8 cellular contexts compared by ENCODE assay signal in genomic region chr14:50047274-50047676, GRCh38.
A peak's percentile ranks its signal among the peaks of the same experiment; 100 is the strongest.
DNase-seq lines count a peak whose midpoint lies in the region; ATAC-seq and TF ChIP-seq lines count a peak whose summit lies in the region.

No MANE protein-coding gene starts in this region.

- ATAC-seq in GM18520 (IDR thresholded peaks at IDR 0.05; ENCODE audit: unreplicated experiment), result peak; percentile 78
- ATAC-seq in HCT116, result no peak

- H3K9me3 Mint-ChIP-seq in osteocyte (ENCODE audit: unreplicated experiment), result peaks cover 8% of the 10 kb centered on the region

- TF ChIP-seq RAD21 in HCT116 (IDR thresholded peaks at IDR 0.05; ENCODE audit: low read depth), result no peak

- H3K4me1 Mint-ChIP-seq in osteocyte (ENCODE audit: unreplicated experiment), result peaks cover 20% of the 10 kb centered on the region

- no peaks in the 10 kb centered on the region for H4K20me1 ChIP-seq in HCT116 (ENCODE audit: insufficient read depth)
- no peaks in the 10 kb centered on the region for H4K20me1 ChIP-seq in OCI-LY3 (ENCODE audit: insufficient read depth, low read length)

- no peak overlapping the region for H2AFZ ChIP-seq in HCT116 (ENCODE audit: low read depth, low read length, poor library complexity, severe bottlenecking)
- peak overlapping the region; percentile 4; the same call in 1 of the 2 replicates for H2AFZ ChIP-seq in OCI-LY3 (ENCODE audit: low read depth, low read length)

- TF ChIP-seq POLR2A in HCT116 (IDR thresholded peaks at IDR 0.05; ENCODE audit: borderline replicate concordance, extremely low read depth, insufficient read depth, insufficient read length), result no peak

- H3K4me1 ChIP-seq in HCT116 (ENCODE audit: control insufficient read depth in 1 of 2, insufficient read depth in 2 of 2, low read length in 2 of 2) (peaks cover 0 to 32% of the 10 kb centered on the region in 2 experiments; a peak in 1 of 4 replicates), OCI-LY3 (ENCODE audit: low read length) (peaks cover 32% of the 10 kb centered on the region)

- POLR2A ChIA-PET in HCT116 (lab: Charles Lee), result no interaction called here

- DNase-seq in HCT116 (ENCODE audit: low read depth, low spot score) (no peak), islet precursor cell (peak; percentile 72), KBM-7 (no peak), caudate nucleus (lab: John Stamatoyannopoulos, UW) (no peak), osteocyte (ENCODE audit: extremely low spot score, unreplicated experiment) (no peak)
- DNase-seq in central memory CD4-positive, alpha-beta T cell, result no peak

- H3K4me3 Mint-ChIP-seq in osteocyte (ENCODE audit: unreplicated experiment), result no peak overlapping the region

- no peaks in the 10 kb centered on the region for H3K9me2 ChIP-seq in HCT116 (ENCODE audit: insufficient read depth)

- H3K27ac ChIP-seq in HCT116 (ENCODE audit: low read depth, low read length), result no peak overlapping the region
- peak overlapping the region; percentile 25; the same call in 1 of the 2 replicates for H3K27ac ChIP-seq in OCI-LY3 (ENCODE audit: low read length)
- H3K27ac ChIP-seq in caudate nucleus (ENCODE audit: low read depth, low read length), result no peak overlapping the region

- H3K79me2 ChIP-seq in HCT116 (ENCODE audit: insufficient read depth, low read length), result no peaks in the 10 kb centered on the region
- H3K79me2 ChIP-seq in OCI-LY3 (ENCODE audit: low read length), result no peaks in the 10 kb centered on the region

- no TSS peak for BruUV-seq in HCT116 (replicated peaks; lab: Mats Ljungman, UMichigan)

- CTCF ChIA-PET in HCT116 (lab: Charles Lee), result no interaction called here

- H3K4me2 ChIP-seq in HCT116 (ENCODE audit: low read length), result 0 out of 2 replicates have a peak overlapping the region, but pooled peaks have one; percentile 1
- peak overlapping the region; percentile 18 for H3K4me2 ChIP-seq in OCI-LY3 (ENCODE audit: low read length)

- no peak for TF ChIP-seq CTCF in HCT116 (IDR thresholded peaks at IDR 0.05 in 2 of 3, conservative IDR thresholded peaks at IDR 0.05 in 1 of 3; ENCODE audit: borderline replicate concordance in 1 of 3, insufficient read depth in 1 of 3, low read depth in 2 of 3, low read length in 2 of 3)
- TF ChIP-seq CTCF in OCI-LY3 (IDR thresholded peaks at IDR 0.05; ENCODE audit: low read depth, low read length), result no peak
- TF ChIP-seq CTCF in osteocyte (IDR thresholded peaks at IDR 0.05), result no peak

- H3K27ac Mint-ChIP-seq in osteocyte (ENCODE audit: unreplicated experiment), result no peak overlapping the region

- H3K27me3 ChIP-seq in HCT116 (ENCODE audit: insufficient read depth, low read length) (no peaks in the 10 kb centered on the region), OCI-LY3 (ENCODE audit: low read depth, low read length) (no peaks in the 10 kb centered on the region)

- H3K9me3 ChIP-seq in HCT116 (ENCODE audit: control insufficient read depth in 1 of 2, insufficient read depth in 1 of 2, low read depth in 1 of 2, low read length in 2 of 2) (no peaks in the 10 kb centered on the region; a peak in 1 of 4 replicates), OCI-LY3 (ENCODE audit: insufficient read depth, low read length) (no peaks in the 10 kb centered on the region)

- no peak overlapping the region for H3K4me3 ChIP-seq in HCT116 (replicated peaks in 1 of 2; ENCODE audit: low read depth in 1 of 2, low read length in 2 of 2)
- H3K4me3 ChIP-seq in OCI-LY3 (ENCODE audit: low read length), result no peak overlapping the region

- RAD21 ChIA-PET in HCT116 (lab: Charles Lee; ENCODE audit: low non-redundant PET in 1 of 2, low total read pairs in 2 of 2, uncharacterized antibody in 2 of 2, unreplicated experiment in 2 of 2), result no interaction called here

- intact Hi-C loops in HCT116 (cut with micrococcal nuclease), result no loop called here

- H3K36me3 Mint-ChIP-seq in osteocyte (ENCODE audit: unreplicated experiment), result no peaks in the 10 kb centered on the region

- in situ Hi-C loops in KBM-7 (cut with MboI; ENCODE audit: low pct_unique_long_range_greater_than_20kb, low sequenced_read_pairs), result no loop called here

- no peaks in the 10 kb centered on the region for H3K27me3 Mint-ChIP-seq in osteocyte (ENCODE audit: unreplicated experiment)

- H3K36me3 ChIP-seq in HCT116 (ENCODE audit: control insufficient read depth in 1 of 2, insufficient read depth in 2 of 2, low read length in 2 of 2), result 0 out of 4 replicates have a peak, but pooled peaks cover 0 to 4% of the 10 kb centered on the region in 2 experiments
- peaks cover 8% of the 10 kb centered on the region for H3K36me3 ChIP-seq in OCI-LY3 (replicated peaks; ENCODE audit: low read depth, low read length)

- H3K9ac ChIP-seq in HCT116 (ENCODE audit: low read length), result no peak overlapping the region
- peak overlapping the region; percentile 0; the same call in 1 of the 2 replicates for H3K9ac ChIP-seq in OCI-LY3 (ENCODE audit: low read length)

TF ChIP-seq in HCT116, 20 proteins besides CTCF, POLR2A, EP300 and RAD21:
- TF ChIP-seq MAX (IDR thresholded peaks at IDR 0.05) (0 out of 2 replicates have a peak, but pooled peaks have one; percentile 30), TCF7L2 (IDR thresholded peaks at IDR 0.05; ENCODE audit: borderline replicate concordance, extremely low read depth, insufficient read depth, insufficient read length) (no peak)
